ENCODE assay signal across 9 cellular contexts in the genomic region with DNA sequence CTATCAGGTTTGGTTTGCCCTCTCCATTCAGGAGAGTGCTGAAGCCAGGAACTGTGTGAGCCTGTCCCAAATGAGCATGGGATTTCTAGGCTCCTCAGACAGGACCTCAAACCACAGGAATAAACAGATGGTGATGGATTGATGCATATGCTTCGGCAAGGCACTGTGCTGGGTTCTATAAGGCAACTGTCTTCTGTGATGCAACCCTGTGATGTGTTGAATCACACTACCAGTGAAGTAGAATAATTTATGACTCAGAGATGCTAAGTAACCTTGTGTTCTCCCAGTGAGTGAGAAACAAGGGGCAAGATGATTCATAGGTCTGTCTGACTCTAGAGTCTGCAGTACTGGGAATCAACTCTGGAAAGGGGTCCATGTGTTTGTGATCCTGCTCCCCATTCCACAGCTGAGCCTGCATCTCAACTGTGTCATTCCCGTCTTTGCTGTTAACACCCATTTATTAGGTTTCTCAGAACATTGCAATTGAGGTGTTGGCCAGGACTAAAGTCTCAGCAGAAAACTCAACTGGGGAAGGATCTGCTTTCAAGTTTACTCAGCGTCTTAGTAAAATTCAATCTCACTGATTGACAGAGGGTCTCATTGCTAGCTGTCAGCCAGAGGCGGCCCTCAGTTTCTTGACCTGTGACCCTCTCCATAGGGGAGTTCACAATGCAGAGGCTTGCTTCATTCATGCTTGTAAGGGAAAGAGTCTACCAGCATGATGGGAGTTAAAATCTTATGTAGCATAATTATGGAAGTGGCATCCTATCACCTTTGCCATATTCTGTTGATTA.
DNase-seq lines count a peak whose midpoint lies in the region; TF ChIP-seq lines count a peak whose summit lies in the region.
"Had no signal": no experiment of that assay in that cellular context is flagged by ENCODE, and none has a peak within 500 bp of the region (broad histone marks: within the 10 kb centered on the region; RNA-seq: fewer than 3 reads in every experiment).

No MANE protein-coding gene starts in this region.

- TF ChIP-seq CTCF in fibroblast of the aortic adventitia (IDR thresholded peaks at IDR 0.05; ENCODE audit: insufficient read depth, low read length) (peak; percentile 16), GM13976 (IDR thresholded peaks at IDR 0.05; ENCODE audit: borderline replicate concordance, control extremely low read depth, extremely low read depth, insufficient read depth, missing control alignments) (no peak)

- peak; percentile 50 for DNase-seq in activated CD4-positive, alpha-beta T cell treated with anti-CD3 and anti-CD28 coated beads for 48 hours
- DNase-seq in activated CD4-positive, alpha-beta T cell treated with anti-CD3 and anti-CD28 coated beads, Interleukin-2, amount 50 U/mL, for 4 hours = no peak
- DNase-seq in T1000 (lab: John Stamatoyannopoulos, UW) (peak; percentile 39), fibroblast of the aortic adventitia (ENCODE audit: low read depth) (peak; percentile 96), HuH-7.5 (ENCODE audit: low spot score) (no peak), GM13976 (ENCODE audit: low spot score) (no peak)
- DNase-seq in stimulated activated CD8-positive, alpha-beta memory T cell treated with anti-CD3 and anti-CD28 coated beads, Interleukin-7, amount 100 ng/mL, for 48 hours (ENCODE audit: extremely low read depth in 1 of 2, low read depth in 1 of 2) = peak; percentile 11 to 42
- DNase-seq in effector CD4-positive, alpha-beta T cell = no peak
- DNase-seq: WERI-Rb-1 had no signal

- H3K4me3 ChIP-seq in fibroblast of the aortic adventitia (ENCODE audit: low read depth, low read length) = no peak overlapping the region

- in situ Hi-C loops in GM13976 (cut with MboI; ENCODE audit: low sequenced_read_pairs, unreplicated experiment) = no loop called here

Comparison
In these comparisons a context has a peak if more than half of its experiments do, and no peak if none do; other contexts are left out.
1. DNase-seq: peak in activated CD4-positive, alpha-beta T cell treated with anti-CD3 and anti-CD28 coated beads for 48 hours (single experiment), T1000 (single experiment), fibroblast of the aortic adventitia (single experiment) and stimulated activated CD8-positive, alpha-beta memory T cell treated with anti-CD3 and anti-CD28 coated beads, Interleukin-7, amount 100 ng/mL, for 48 hours (2 of 2); none in activated CD4-positive, alpha-beta T cell treated with anti-CD3 and anti-CD28 coated beads, Interleukin-2, amount 50 U/mL, for 4 hours (0 of 2), effector CD4-positive, alpha-beta T cell (single experiment), HuH-7.5 (single experiment) and GM13976 (single experiment).